ENCODE assay signal across 22 cellular contexts in genomic region chr17:73822371-73822770, GRCh38.
"Had no signal": no experiment of that assay in that cellular context is flagged by ENCODE, and none has a peak within 500 bp of the region (broad histone marks: within the 10 kb centered on the region; RNA-seq: fewer than 3 reads in every experiment).

No MANE protein-coding gene starts in this region.

- ATAC-seq: activated CD4-positive, CD25-positive, alpha-beta regulatory T cell treated with anti-CD3 and anti-CD28 coated beads, Interleukin-2, amount 50 U/mL, for 24 hours; left ventricle myocardium superior; right cardiac atrium; upper lobe of right lung had no signal

- H3K4me2 ChIP-seq: hepatocyte had no signal

- H3K27me3 Mint-ChIP-seq: activated T-cell treated with anti-CD3 and anti-CD28 coated beads, Interleukin-2, amount 50 U/mL, for 24 hours had no signal

- H3K4me3 ChIP-seq: esophagus squamous epithelium, hepatocyte, prostate gland, SK-N-MC, thoracic aorta, upper lobe of right lung had no signal

- H3K4me3 Mint-ChIP-seq: activated T-cell treated with anti-CD3 and anti-CD28 coated beads, Interleukin-2, amount 50 U/mL, for 24 hours; memory B cell; nephron progenitor cell; stimulated activated naive CD8-positive, alpha-beta T cell treated with anti-CD3 and anti-CD28 coated beads, Interleukin-15, Interleukin-2, amounts not matched to agents 100 ng/mL and 50 ng/mL, for 24 hours had no signal

- H3K9me3 ChIP-seq: esophagus squamous epithelium, prostate gland, thoracic aorta, upper lobe of right lung had no signal

- H3K4me1 Mint-ChIP-seq: memory B cell had no signal

- H3K27ac Mint-ChIP-seq: memory B cell; nephron progenitor cell; stimulated activated naive CD8-positive, alpha-beta T cell treated with anti-CD3 and anti-CD28 coated beads, Interleukin-15, Interleukin-2, amounts not matched to agents 100 ng/mL and 50 ng/mL, for 24 hours had no signal

- H3K36me3 ChIP-seq: brain microvascular endothelial cell, esophagus squamous epithelium, prostate gland, thoracic aorta, upper lobe of right lung had no signal

- H3K27me3 ChIP-seq: brain microvascular endothelial cell, upper lobe of right lung had no signal

- DNase-seq: activated T-cell treated with anti-CD3 and anti-CD28 coated beads, Interleukin-2, amount 50 U/mL, for 24 hours; brain microvascular endothelial cell; cerebellar nuclear complex; effector CD8-positive, alpha-beta T cell; esophagus squamous epithelium; kidney glomerular epithelial cell; left ventricle myocardium superior; nephron progenitor cell; right cardiac atrium; small intestine; stimulated activated CD4-positive, alpha-beta T cell treated with anti-CD3 and anti-CD28 coated beads, Interleukin-4, amount 100 ng/mL, for 4 hours; stimulated activated CD8-positive, alpha-beta memory T cell treated with anti-CD3 and anti-CD28 coated beads, Interleukin-4, amount 100 ng/mL, for 48 hours; T1000; upper lobe of right lung had no signal

- H3K27ac ChIP-seq: brain microvascular endothelial cell, esophagus squamous epithelium, hepatocyte, prostate gland, SK-N-MC, thoracic aorta, upper lobe of right lung had no signal

- H3K9me3 Mint-ChIP-seq: activated T-cell treated with anti-CD3 and anti-CD28 coated beads, Interleukin-2, amount 50 U/mL, for 24 hours; memory B cell; stimulated activated naive CD8-positive, alpha-beta T cell treated with anti-CD3 and anti-CD28 coated beads, Interleukin-15, Interleukin-2, amounts not matched to agents 100 ng/mL and 50 ng/mL, for 24 hours had no signal

- FAIRE-seq: endothelial cell of umbilical vein, small intestine had no signal

- H3K36me3 Mint-ChIP-seq: memory B cell had no signal
